1 cellular context compared by ENCODE assay signal in the genomic region with DNA sequence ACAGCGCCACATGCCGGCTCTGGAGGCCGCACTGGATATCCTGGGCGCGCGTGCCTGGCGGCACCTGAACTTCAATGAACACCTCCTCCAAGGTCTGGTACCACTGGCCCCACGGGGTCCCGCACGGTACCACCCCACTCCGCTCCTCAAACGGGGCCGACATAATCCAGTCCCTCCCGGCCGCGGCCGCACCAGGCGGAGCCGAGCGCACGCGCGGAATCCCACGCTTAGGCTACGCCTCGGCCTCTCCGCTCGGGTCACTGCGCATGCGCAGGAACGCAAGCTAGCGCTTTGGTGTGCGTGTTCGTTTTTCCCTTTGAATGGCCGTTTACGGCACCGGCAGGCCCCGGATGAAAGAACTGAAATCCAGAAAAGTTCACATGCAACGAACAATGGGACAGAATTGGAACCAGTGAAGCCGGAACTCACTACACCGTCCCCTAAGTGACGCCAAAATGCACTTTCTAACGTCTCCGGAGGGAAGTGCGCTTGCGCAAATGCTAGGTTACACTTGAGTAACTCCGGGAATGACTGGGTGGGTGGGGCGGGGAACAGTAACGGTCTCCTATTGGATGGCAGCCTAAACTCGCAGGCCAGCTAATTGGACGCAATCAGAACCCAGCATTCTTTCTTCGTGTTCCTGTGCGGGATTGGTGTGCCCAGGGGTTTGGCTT.
A peak's percentile ranks its signal among the peaks of the same experiment; 100 is the strongest.
TF ChIP-seq lines count a peak whose summit lies in the region.

A gene with protein sequence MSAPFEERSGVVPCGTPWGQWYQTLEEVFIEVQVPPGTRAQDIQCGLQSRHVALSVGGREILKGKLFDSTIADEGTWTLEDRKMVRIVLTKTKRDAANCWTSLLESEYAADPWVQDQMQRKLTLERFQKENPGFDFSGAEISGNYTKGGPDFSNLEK (minus strand): TSS at position 215 of the 674 bp plus-strand sequence. CDS start 52 bp downstream, at position 163.

TF ChIP-seq in HepG2, 621 proteins besides CTCF, POLR2A, EP300 and RAD21 (continued from another document and continues in another):
- 0 out of 2 replicates have a peak, but pooled peaks have one; percentile 41 for TF ChIP-seq ZNF296 (CRISPR knock-in tag; conservative IDR thresholded peaks at IDR 0.05)
- TF ChIP-seq ZNF234 (CRISPR knock-in tag; conservative IDR thresholded peaks at IDR 0.05) = no peak
- TF ChIP-seq RELA (CRISPR knock-in tag; IDR thresholded peaks at IDR 0.05) = no peak
- 0 out of 2 replicates have a peak, but pooled peaks have one; percentile 82 for TF ChIP-seq ZNF619 (CRISPR knock-in tag; IDR thresholded peaks at IDR 0.05)
- TF ChIP-seq, protein P1, sequence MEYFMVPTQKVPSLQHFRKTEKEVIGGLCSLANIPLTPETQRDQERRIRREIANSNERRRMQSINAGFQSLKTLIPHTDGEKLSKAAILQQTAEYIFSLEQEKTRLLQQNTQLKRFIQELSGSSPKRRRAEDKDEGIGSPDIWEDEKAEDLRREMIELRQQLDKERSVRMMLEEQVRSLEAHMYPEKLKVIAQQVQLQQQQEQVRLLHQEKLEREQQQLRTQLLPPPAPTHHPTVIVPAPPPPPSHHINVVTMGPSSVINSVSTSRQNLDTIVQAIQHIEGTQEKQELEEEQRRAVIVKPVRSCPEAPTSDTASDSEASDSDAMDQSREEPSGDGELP (IDR thresholded peaks at IDR 0.05; ENCODE audit: borderline replicate concordance, low read depth) = peak; percentile 30; the same call in 1 of the 2 replicates
- peak; percentile 62 for TF ChIP-seq ZSCAN25 (CRISPR knock-in tag; IDR thresholded peaks at IDR 0.05)
- peak; percentile 17; the same call in 1 of the 2 replicates for TF ChIP-seq MIER2 (CRISPR knock-in tag; IDR thresholded peaks at IDR 0.05)
- TF ChIP-seq SAP130 (CRISPR knock-in tag; IDR thresholded peaks at IDR 0.05; ENCODE audit: low read depth) = peak; percentile 67
- TF ChIP-seq, protein P2, sequence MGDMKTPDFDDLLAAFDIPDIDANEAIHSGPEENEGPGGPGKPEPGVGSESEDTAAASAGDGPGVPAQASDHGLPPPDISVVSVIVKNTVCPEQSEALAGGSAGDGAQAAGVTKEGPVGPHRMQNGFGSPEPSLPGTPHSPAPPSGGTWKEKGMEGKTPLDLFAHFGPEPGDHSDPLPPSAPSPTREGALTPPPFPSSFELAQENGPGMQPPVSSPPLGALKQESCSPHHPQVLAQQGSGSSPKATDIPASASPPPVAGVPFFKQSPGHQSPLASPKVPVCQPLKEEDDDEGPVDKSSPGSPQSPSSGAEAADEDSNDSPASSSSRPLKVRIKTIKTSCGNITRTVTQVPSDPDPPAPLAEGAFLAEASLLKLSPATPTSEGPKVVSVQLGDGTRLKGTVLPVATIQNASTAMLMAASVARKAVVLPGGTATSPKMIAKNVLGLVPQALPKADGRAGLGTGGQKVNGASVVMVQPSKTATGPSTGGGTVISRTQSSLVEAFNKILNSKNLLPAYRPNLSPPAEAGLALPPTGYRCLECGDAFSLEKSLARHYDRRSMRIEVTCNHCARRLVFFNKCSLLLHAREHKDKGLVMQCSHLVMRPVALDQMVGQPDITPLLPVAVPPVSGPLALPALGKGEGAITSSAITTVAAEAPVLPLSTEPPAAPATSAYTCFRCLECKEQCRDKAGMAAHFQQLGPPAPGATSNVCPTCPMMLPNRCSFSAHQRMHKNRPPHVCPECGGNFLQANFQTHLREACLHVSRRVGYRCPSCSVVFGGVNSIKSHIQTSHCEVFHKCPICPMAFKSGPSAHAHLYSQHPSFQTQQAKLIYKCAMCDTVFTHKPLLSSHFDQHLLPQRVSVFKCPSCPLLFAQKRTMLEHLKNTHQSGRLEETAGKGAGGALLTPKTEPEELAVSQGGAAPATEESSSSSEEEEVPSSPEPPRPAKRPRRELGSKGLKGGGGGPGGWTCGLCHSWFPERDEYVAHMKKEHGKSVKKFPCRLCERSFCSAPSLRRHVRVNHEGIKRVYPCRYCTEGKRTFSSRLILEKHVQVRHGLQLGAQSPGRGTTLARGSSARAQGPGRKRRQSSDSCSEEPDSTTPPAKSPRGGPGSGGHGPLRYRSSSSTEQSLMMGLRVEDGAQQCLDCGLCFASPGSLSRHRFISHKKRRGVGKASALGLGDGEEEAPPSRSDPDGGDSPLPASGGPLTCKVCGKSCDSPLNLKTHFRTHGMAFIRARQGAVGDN (CRISPR knock-in tag; IDR thresholded peaks at IDR 0.05) = peak; percentile 98
- no peak for TF ChIP-seq GABPA (IDR thresholded peaks at IDR 0.05; ENCODE audit: low read depth, low read length)
- peak; percentile 71 for TF ChIP-seq GABPA (CRISPR knock-in tag; IDR thresholded peaks at IDR 0.05; ENCODE audit: low read depth)
- peak; percentile 90; the same call in 1 of the 2 replicates for TF ChIP-seq ZNF354B (CRISPR knock-in tag; IDR thresholded peaks at IDR 0.05)
- no peak for TF ChIP-seq TSC22D2 (CRISPR knock-in tag; IDR thresholded peaks at IDR 0.05; ENCODE audit: borderline replicate concordance)
- no peak for TF ChIP-seq CENPX (CRISPR knock-in tag; IDR thresholded peaks at IDR 0.05)
- TF ChIP-seq ZNF570 (CRISPR knock-in tag; IDR thresholded peaks at IDR 0.05; ENCODE audit: borderline replicate concordance) = no peak
- TF ChIP-seq SMAD9 (CRISPR knock-in tag; IDR thresholded peaks at IDR 0.05) = 0 out of 2 replicates have a peak, but pooled peaks have one; percentile 62
- TF ChIP-seq ZNF530 (CRISPR knock-in tag; IDR thresholded peaks at IDR 0.05; ENCODE audit: low read depth) = no peak
- TF ChIP-seq NCOA5 (CRISPR knock-in tag; IDR thresholded peaks at IDR 0.05) = no peak
- TF ChIP-seq HMGA1 (CRISPR knock-in tag; conservative IDR thresholded peaks at IDR 0.05) = no peak
- no peak for TF ChIP-seq AKAP8 (CRISPR knock-in tag; IDR thresholded peaks at IDR 0.05)
- no peak; the same call in 1 of the 2 replicates for TF ChIP-seq SMAD1 (CRISPR knock-in tag; IDR thresholded peaks at IDR 0.05; ENCODE audit: borderline replicate concordance, low read depth)
- TF ChIP-seq, protein P3, sequence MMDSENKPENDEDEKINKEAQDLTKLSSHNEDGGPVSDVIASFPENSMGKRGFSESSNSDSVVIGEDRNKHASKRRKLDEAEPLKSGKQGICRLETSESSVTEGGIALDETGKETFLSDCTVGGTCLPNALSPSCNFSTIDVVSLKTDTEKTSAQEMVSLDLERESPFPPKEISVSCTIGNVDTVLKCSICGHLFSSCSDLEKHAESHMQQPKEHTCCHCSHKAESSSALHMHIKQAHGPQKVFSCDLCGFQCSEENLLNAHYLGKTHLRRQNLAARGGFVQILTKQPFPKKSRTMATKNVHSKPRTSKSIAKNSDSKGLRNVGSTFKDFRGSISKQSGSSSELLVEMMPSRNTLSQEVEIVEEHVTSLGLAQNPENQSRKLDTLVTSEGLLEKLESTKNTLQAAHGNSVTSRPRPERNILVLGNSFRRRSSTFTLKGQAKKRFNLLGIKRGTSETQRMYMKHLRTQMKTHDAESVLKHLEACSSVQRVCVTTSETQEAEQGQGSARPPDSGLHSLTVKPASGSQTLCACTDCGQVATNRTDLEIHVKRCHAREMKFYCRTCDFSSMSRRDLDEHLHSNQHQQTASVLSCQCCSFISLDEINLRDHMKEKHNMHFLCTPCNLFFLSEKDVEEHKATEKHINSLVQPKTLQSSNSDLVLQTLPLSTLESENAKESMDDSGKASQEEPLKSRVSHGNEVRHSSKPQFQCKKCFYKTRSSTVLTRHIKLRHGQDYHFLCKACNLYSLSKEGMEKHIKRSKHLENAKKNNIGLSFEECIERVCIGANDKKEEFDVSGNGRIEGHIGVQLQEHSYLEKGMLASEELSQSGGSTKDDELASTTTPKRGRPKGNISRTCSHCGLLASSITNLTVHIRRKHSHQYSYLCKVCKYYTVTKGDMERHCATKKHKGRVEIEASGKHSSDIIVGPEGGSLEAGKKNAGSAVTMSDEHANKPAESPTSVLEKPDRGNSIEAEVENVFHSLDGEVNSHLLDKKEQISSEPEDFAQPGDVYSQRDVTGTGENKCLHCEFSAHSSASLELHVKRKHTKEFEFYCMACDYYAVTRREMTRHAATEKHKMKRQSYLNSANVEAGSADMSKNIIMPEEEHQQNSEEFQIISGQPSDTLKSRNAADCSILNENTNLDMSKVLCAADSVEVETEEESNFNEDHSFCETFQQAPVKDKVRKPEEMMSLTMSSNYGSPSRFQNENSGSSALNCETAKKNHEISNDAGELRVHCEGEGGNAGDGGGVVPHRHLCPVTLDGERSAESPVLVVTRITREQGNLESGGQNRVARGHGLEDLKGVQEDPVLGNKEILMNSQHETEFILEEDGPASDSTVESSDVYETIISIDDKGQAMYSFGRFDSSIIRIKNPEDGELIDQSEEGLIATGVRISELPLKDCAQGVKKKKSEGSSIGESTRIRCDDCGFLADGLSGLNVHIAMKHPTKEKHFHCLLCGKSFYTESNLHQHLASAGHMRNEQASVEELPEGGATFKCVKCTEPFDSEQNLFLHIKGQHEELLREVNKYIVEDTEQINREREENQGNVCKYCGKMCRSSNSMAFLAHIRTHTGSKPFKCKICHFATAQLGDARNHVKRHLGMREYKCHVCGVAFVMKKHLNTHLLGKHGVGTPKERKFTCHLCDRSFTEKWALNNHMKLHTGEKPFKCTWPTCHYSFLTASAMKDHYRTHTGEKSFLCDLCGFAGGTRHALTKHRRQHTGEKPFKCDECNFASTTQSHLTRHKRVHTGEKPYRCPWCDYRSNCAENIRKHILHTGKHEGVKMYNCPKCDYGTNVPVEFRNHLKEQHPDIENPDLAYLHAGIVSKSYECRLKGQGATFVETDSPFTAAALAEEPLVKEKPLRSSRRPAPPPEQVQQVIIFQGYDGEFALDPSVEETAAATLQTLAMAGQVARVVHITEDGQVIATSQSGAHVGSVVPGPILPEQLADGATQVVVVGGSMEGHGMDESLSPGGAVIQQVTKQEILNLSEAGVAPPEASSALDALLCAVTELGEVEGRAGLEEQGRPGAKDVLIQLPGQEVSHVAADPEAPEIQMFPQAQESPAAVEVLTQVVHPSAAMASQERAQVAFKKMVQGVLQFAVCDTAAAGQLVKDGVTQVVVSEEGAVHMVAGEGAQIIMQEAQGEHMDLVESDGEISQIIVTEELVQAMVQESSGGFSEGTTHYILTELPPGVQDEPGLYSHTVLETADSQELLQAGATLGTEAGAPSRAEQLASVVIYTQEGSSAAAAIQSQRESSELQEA (CRISPR knock-in tag; IDR thresholded peaks at IDR 0.05; ENCODE audit: not compliant biosample characterization) = peak; percentile 65
- no peak for TF ChIP-seq RFX1 (IDR thresholded peaks at IDR 0.05)
- TF ChIP-seq ZNF7 (CRISPR knock-in tag; IDR thresholded peaks at IDR 0.05) = no peak
- TF ChIP-seq ZMYM2 (CRISPR knock-in tag; IDR thresholded peaks at IDR 0.05) = peak; percentile 56
- TF ChIP-seq, protein P4, sequence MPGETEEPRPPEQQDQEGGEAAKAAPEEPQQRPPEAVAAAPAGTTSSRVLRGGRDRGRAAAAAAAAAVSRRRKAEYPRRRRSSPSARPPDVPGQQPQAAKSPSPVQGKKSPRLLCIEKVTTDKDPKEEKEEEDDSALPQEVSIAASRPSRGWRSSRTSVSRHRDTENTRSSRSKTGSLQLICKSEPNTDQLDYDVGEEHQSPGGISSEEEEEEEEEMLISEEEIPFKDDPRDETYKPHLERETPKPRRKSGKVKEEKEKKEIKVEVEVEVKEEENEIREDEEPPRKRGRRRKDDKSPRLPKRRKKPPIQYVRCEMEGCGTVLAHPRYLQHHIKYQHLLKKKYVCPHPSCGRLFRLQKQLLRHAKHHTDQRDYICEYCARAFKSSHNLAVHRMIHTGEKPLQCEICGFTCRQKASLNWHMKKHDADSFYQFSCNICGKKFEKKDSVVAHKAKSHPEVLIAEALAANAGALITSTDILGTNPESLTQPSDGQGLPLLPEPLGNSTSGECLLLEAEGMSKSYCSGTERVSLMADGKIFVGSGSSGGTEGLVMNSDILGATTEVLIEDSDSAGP (CRISPR knock-in tag; IDR thresholded peaks at IDR 0.05; ENCODE audit: borderline replicate concordance) = peak; percentile 75; the same call in 1 of the 2 replicates
- TF ChIP-seq, protein P5, sequence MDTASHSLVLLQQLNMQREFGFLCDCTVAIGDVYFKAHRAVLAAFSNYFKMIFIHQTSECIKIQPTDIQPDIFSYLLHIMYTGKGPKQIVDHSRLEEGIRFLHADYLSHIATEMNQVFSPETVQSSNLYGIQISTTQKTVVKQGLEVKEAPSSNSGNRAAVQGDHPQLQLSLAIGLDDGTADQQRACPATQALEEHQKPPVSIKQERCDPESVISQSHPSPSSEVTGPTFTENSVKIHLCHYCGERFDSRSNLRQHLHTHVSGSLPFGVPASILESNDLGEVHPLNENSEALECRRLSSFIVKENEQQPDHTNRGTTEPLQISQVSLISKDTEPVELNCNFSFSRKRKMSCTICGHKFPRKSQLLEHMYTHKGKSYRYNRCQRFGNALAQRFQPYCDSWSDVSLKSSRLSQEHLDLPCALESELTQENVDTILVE (CRISPR knock-in tag; IDR thresholded peaks at IDR 0.05) = no peak
- TF ChIP-seq ZMYM3 (CRISPR knock-in tag; IDR thresholded peaks at IDR 0.05) = peak; percentile 22; the same call in 1 of the 2 replicates
- TF ChIP-seq SIN3A (IDR thresholded peaks at IDR 0.05; ENCODE audit: borderline replicate concordance, low read depth, low read length) = peak; percentile 57; the same call in 1 of the 2 replicates
- no peak for TF ChIP-seq ZNF326 (CRISPR knock-in tag; IDR thresholded peaks at IDR 0.05; ENCODE audit: borderline replicate concordance)
- TF ChIP-seq, protein P6, sequence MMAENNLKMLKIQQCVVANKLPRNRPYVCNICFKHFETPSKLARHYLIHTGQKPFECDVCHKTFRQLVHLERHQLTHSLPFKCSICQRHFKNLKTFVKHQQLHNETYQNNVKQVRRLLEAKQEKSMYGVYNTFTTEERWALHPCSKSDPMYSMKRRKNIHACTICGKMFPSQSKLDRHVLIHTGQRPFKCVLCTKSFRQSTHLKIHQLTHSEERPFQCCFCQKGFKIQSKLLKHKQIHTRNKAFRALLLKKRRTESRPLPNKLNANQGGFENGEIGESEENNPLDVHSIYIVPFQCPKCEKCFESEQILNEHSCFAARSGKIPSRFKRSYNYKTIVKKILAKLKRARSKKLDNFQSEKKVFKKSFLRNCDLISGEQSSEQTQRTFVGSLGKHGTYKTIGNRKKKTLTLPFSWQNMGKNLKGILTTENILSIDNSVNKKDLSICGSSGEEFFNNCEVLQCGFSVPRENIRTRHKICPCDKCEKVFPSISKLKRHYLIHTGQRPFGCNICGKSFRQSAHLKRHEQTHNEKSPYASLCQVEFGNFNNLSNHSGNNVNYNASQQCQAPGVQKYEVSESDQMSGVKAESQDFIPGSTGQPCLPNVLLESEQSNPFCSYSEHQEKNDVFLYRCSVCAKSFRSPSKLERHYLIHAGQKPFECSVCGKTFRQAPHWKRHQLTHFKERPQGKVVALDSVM (CRISPR knock-in tag; IDR thresholded peaks at IDR 0.05) = no peak
- TF ChIP-seq ZNF841 (CRISPR knock-in tag; IDR thresholded peaks at IDR 0.05; ENCODE audit: borderline replicate concordance) = no peak
- peak; percentile 15 for TF ChIP-seq ZNF543 (CRISPR knock-in tag; IDR thresholded peaks at IDR 0.05)
- no peak for TF ChIP-seq ZNF616 (CRISPR knock-in tag; IDR thresholded peaks at IDR 0.05; ENCODE audit: low read depth)
- TF ChIP-seq ZNF550 (CRISPR knock-in tag; IDR thresholded peaks at IDR 0.05; ENCODE audit: borderline replicate concordance) = peak; percentile 90; the same call in 1 of the 2 replicates
- peak; percentile 91 for TF ChIP-seq DMAP1 (CRISPR knock-in tag; IDR thresholded peaks at IDR 0.05)
- TF ChIP-seq SUZ12 (IDR thresholded peaks at IDR 0.05; ENCODE audit: low read depth, low read length) = no peak
- peak; percentile 79 for TF ChIP-seq MXI1 (IDR thresholded peaks at IDR 0.05; ENCODE audit: borderline replicate concordance, low read depth, low read length)
- peak; percentile 54; the same call in 1 of the 2 replicates for TF ChIP-seq TBX2 (CRISPR knock-in tag; IDR thresholded peaks at IDR 0.05; ENCODE audit: borderline replicate concordance)
- TF ChIP-seq FOXK2 (IDR thresholded peaks at IDR 0.05) = no peak
- TF ChIP-seq ZSCAN21 (CRISPR knock-in tag; IDR thresholded peaks at IDR 0.05; ENCODE audit: borderline replicate concordance) = peak; percentile 63; the same call in 1 of the 2 replicates
